ENCODE assay signal across 10 cellular contexts in genomic region chr10:24720096-24720495, GRCh38. TPM values are rescaled to one million over a fixed set of nuclear protein-coding genes. Genes with fewer than 3 reads are reported as not detected.
DNase-seq lines count a peak whose midpoint lies in the region; ATAC-seq and TF ChIP-seq lines count a peak whose summit lies in the region.
"Had no signal": no experiment of that assay in that cellular context is flagged by ENCODE, and none has a peak within 500 bp of the region (broad histone marks: within the 10 kb centered on the region; RNA-seq: fewer than 3 reads in every experiment).

No MANE protein-coding gene starts in this region.

- no peak for DNase-seq in activated naive CD8-positive, alpha-beta T cell treated with anti-CD3 and anti-CD28 coated beads, Interleukin-2, amount 50 U/mL, for 24 hours
- DNase-seq in cerebellum (ENCODE audit: low spot score): peak; percentile 50
- DNase-seq in mesenchymal stem cell: no peak
- no peak for DNase-seq in upper lobe of left lung
- DNase-seq in RPMI8226: no peak
- DNase-seq in SW 1271 (lab: John Stamatoyannopoulos, UW): no peak

- no peaks in the 10 kb centered on the region for H3K36me3 Mint-ChIP-seq in activated naive CD8-positive, alpha-beta T cell
- peaks cover 3% of the 10 kb centered on the region for H3K36me3 Mint-ChIP-seq in activated naive CD8-positive, alpha-beta T cell treated with anti-CD3 and anti-CD28 coated beads, Interleukin-2, amount 50 U/mL, for 24 hours (ENCODE audit: low read depth)

- H2AFZ ChIP-seq in mesenchymal stem cell (ENCODE audit: low read depth, low read length): no peak overlapping the region

- H3K36me3 ChIP-seq in mesenchymal stem cell (ENCODE audit: control insufficient read depth in 1 of 2, insufficient read depth in 2 of 2, low read depth in 1 of 2, low read length in 2 of 2) (peaks cover 6 to 33% of the 10 kb centered on the region in 2 experiments), upper lobe of left lung (no peaks in the 10 kb centered on the region)

- WGBS in mesenchymal stem cell: 17% methylated on average over 1 of the region's 2 CpGs
- WGBS in upper lobe of left lung, 2 donors: 28 to 35% methylated on average over 2 of the region's 2 CpGs

- H3K4me2 ChIP-seq in mesenchymal stem cell (ENCODE audit: low read length, poor library complexity, severe bottlenecking): peak overlapping the region; percentile 70

- H3K9ac ChIP-seq in mesenchymal stem cell (ENCODE audit: low read length): peak overlapping the region; percentile 94

- H2BK120ac ChIP-seq in mesenchymal stem cell (ENCODE audit: low read depth, low read length): no peak overlapping the region

- H3K4me3 ChIP-seq in mesenchymal stem cell (ENCODE audit: insufficient read depth in 1 of 2, low read depth in 1 of 2, low read length in 2 of 2) (peak overlapping the region in 1 of 2 experiments; percentile 93), upper lobe of left lung (peak overlapping the region in 3 of 4 donors; percentile 65 to 79 (median 72))

- no peak overlapping the region for H3K27ac Mint-ChIP-seq in activated naive CD8-positive, alpha-beta T cell
- no peak overlapping the region for H3K27ac Mint-ChIP-seq in activated naive CD8-positive, alpha-beta T cell treated with anti-CD3 and anti-CD28 coated beads, Interleukin-2, amount 50 U/mL, for 24 hours
- H3K27ac Mint-ChIP-seq: activated T-helper 1 cell treated with anti-CD3 and anti-CD28 coated beads, Interleukin-12 subunit alpha, Interleukin-12 subunit beta, Interleukin-2, Interleukin-4 antibody, amounts not matched to agents 30 ng/mL and 10 ng/mL and 1 ng/mL, durations not matched to agents 14 hours and 24 hours and 36 hours had no signal

- H3K27ac ChIP-seq in mesenchymal stem cell (ENCODE audit: low read length, poor library complexity, severe bottlenecking): no peak overlapping the region
- H3K27ac ChIP-seq in upper lobe of left lung: no peak overlapping the region

- H3K18ac ChIP-seq in mesenchymal stem cell (ENCODE audit: low read depth in 1 of 2, low read length in 2 of 2): no peak overlapping the region

- H3K14ac ChIP-seq in mesenchymal stem cell (ENCODE audit: low read length in 2 of 2): no peak overlapping the region

- peak overlapping the region; percentile 87 for H3K4me3 Mint-ChIP-seq in activated naive CD8-positive, alpha-beta T cell
- H3K4me3 Mint-ChIP-seq in activated naive CD8-positive, alpha-beta T cell treated with anti-CD3 and anti-CD28 coated beads, Interleukin-2, amount 50 U/mL, for 24 hours: no peak overlapping the region

- H2BK12ac ChIP-seq in mesenchymal stem cell (ENCODE audit: low read length in 2 of 2): no peak overlapping the region

- H3K27me3 ChIP-seq in mesenchymal stem cell (ENCODE audit: control insufficient read depth in 1 of 2, insufficient read depth in 1 of 2, low read length in 2 of 2) (no peaks in the 10 kb centered on the region), upper lobe of left lung (no peaks in the 10 kb centered on the region)

- no peak overlapping the region for H4K91ac ChIP-seq in mesenchymal stem cell (ENCODE audit: low read length)

- no peak for TF ChIP-seq POLR2A in upper lobe of left lung (IDR thresholded peaks at IDR 0.05)

- peaks cover 10% of the 10 kb centered on the region for H3K4me1 ChIP-seq in mesenchymal stem cell (ENCODE audit: control insufficient read depth, insufficient read depth, low read depth, low read length)
- peaks cover 44 to 51% (median 46%) of the 10 kb centered on the region in 4 donors for H3K4me1 ChIP-seq in upper lobe of left lung

- H3K23ac ChIP-seq in mesenchymal stem cell (ENCODE audit: low read length in 2 of 2): no peak overlapping the region

- no peaks in the 10 kb centered on the region for H3K27me3 Mint-ChIP-seq in activated naive CD8-positive, alpha-beta T cell
- no peaks in the 10 kb centered on the region for H3K27me3 Mint-ChIP-seq in activated naive CD8-positive, alpha-beta T cell treated with anti-CD3 and anti-CD28 coated beads, Interleukin-2, amount 50 U/mL, for 24 hours
- H3K27me3 Mint-ChIP-seq: IgD-negative memory B cell had no signal

- H2BK15ac ChIP-seq in mesenchymal stem cell (ENCODE audit: low read depth, poor library complexity, severe bottlenecking): no peak overlapping the region

- H2BK5ac ChIP-seq in mesenchymal stem cell (ENCODE audit: low read depth, low read length, poor library complexity, severe bottlenecking): no peak overlapping the region

- TF ChIP-seq EP300 in upper lobe of left lung (IDR thresholded peaks at IDR 0.05): no peak

- H4K8ac ChIP-seq in mesenchymal stem cell (ENCODE audit: low read length): no peak overlapping the region

- peaks cover 28% of the 10 kb centered on the region for H3K4me1 Mint-ChIP-seq in activated naive CD8-positive, alpha-beta T cell (ENCODE audit: low read depth)
- H3K4me1 Mint-ChIP-seq in activated naive CD8-positive, alpha-beta T cell treated with anti-CD3 and anti-CD28 coated beads, Interleukin-2, amount 50 U/mL, for 24 hours: peaks cover 22% of the 10 kb centered on the region

- ATAC-seq in activated naive CD8-positive, alpha-beta T cell treated with anti-CD3 and anti-CD28 coated beads, Interleukin-2, amount 50 U/mL, for 24 hours: no peak
- ATAC-seq in upper lobe of left lung (ENCODE audit: low FRiP score in 2 of 2) (no peak), GM21723 (IDR thresholded peaks at IDR 0.05; ENCODE audit: unreplicated experiment) (no peak)

- TF ChIP-seq CTCF in upper lobe of left lung (IDR thresholded peaks at IDR 0.05): no peak

- no peaks in the 10 kb centered on the region for H3K9me3 ChIP-seq in mesenchymal stem cell (ENCODE audit: control insufficient read depth, low read length)
- H3K9me3 ChIP-seq in upper lobe of left lung: no peaks in the 10 kb centered on the region

- H3K79me1 ChIP-seq in mesenchymal stem cell (replicated peaks; ENCODE audit: low read length, poor library complexity, severe bottlenecking): no peaks in the 10 kb centered on the region

- no peak overlapping the region for H2AK5ac ChIP-seq in mesenchymal stem cell (ENCODE audit: low read length, severe bottlenecking)

- no peaks in the 10 kb centered on the region for H3K9me3 Mint-ChIP-seq in activated naive CD8-positive, alpha-beta T cell (ENCODE audit: low read depth)
- no peaks in the 10 kb centered on the region for H3K9me3 Mint-ChIP-seq in activated naive CD8-positive, alpha-beta T cell treated with anti-CD3 and anti-CD28 coated beads, Interleukin-2, amount 50 U/mL, for 24 hours
- H3K9me3 Mint-ChIP-seq: activated T-helper 1 cell treated with anti-CD3 and anti-CD28 coated beads, Interleukin-12 subunit alpha, Interleukin-12 subunit beta, Interleukin-2, Interleukin-4 antibody, amounts not matched to agents 30 ng/mL and 10 ng/mL and 1 ng/mL, durations not matched to agents 14 hours and 24 hours and 36 hours; IgD-negative memory B cell had no signal

- no peak overlapping the region for H3K4ac ChIP-seq in mesenchymal stem cell (ENCODE audit: low read depth in 1 of 2, low read length in 2 of 2)

RNA-seq across cellular contexts. Expression of gene ARHGAP21, which starts 3.6 kb away (rescaled TPM):
- total RNA-seq in cerebellum (246 TPM), upper lobe of left lung (10 to 100 TPM; 63.9 to 88.8 (median 73.5) TPM)
- 36.6 TPM for polyA plus RNA-seq in mesenchymal stem cell (2013, experiment 1 of 2)
- polyA plus RNA-seq in mesenchymal stem cell (2013, experiment 2 of 2): 35.0 TPM
